ENCODE assay signal across 14 cellular contexts in genomic region chr3:183534249-183534648, GRCh38. TPM values are rescaled to one million over a fixed set of nuclear protein-coding genes. Genes with fewer than 3 reads are reported as not detected.
A peak's percentile ranks its signal among the peaks of the same experiment; 100 is the strongest.
DNase-seq lines count a peak whose midpoint lies in the region; ATAC-seq and TF ChIP-seq lines count a peak whose summit lies in the region.
"Had no signal": no experiment of that assay in that cellular context is flagged by ENCODE, and none has a peak within 500 bp of the region (broad histone marks: within the 10 kb centered on the region; RNA-seq: fewer than 3 reads in every experiment).

No MANE protein-coding gene starts in this region.

- H3K9me2 ChIP-seq in SU-DHL-6 (replicated peaks; ENCODE audit: insufficient read depth, low read length), result no peaks in the 10 kb centered on the region

- no peaks in the 10 kb centered on the region for H3K9me3 Mint-ChIP-seq in stimulated activated naive CD8-positive, alpha-beta T cell treated with anti-CD3 and anti-CD28 coated beads, Interleukin-15, amount 100 ng/mL, for 72 hours
- H3K9me3 Mint-ChIP-seq in stimulated activated memory B cell treated with anti-CD40 and anti-IgM and Interleukin-4, amounts not matched to agents 10 μg/mL and 1 μg/mL and 100 μg/mL, for 72 hours, result no peaks in the 10 kb centered on the region
- H3K9me3 Mint-ChIP-seq: activated naive CD4-positive, alpha-beta T cell treated with anti-CD3 and anti-CD28 coated beads for 36 hours had no signal

- TF ChIP-seq POLR2A in body of pancreas (IDR thresholded peaks at IDR 0.05), result no peak

- no peaks in the 10 kb centered on the region for H4K20me1 ChIP-seq in SU-DHL-6 (ENCODE audit: low read depth, low read length)

- H3K4me3 ChIP-seq in SU-DHL-6 (ENCODE audit: insufficient read depth, low read length, poor library complexity, severe bottlenecking) (no peak overlapping the region), fibroblast of pulmonary artery (replicated peaks; ENCODE audit: low read depth, low read length) (no peak overlapping the region), body of pancreas (no peak overlapping the region)
- H3K4me3 ChIP-seq: esophagus squamous epithelium, HAP-1 had no signal

- no peaks in the 10 kb centered on the region for H3K27me3 Mint-ChIP-seq in stimulated activated naive CD8-positive, alpha-beta T cell treated with anti-CD3 and anti-CD28 coated beads, Interleukin-15, amount 100 ng/mL, for 72 hours
- H3K27me3 Mint-ChIP-seq in stimulated activated memory B cell treated with anti-CD40 and anti-IgM and Interleukin-4, amounts not matched to agents 10 μg/mL and 1 μg/mL and 100 μg/mL, for 72 hours, result no peaks in the 10 kb centered on the region

- H2AFZ ChIP-seq in SU-DHL-6 (ENCODE audit: low read depth, low read length, severe bottlenecking), result no peak overlapping the region

- peak; percentile 18 for ATAC-seq in stimulated activated naive CD8-positive, alpha-beta T cell treated with anti-CD3 and anti-CD28 coated beads, Interleukin-15, amount 100 ng/mL, for 72 hours
- ATAC-seq in stimulated activated naive CD8-positive, alpha-beta T cell treated with anti-CD3 and anti-CD28 coated beads, Interleukin-15, Interleukin-2, amounts not matched to agents 100 U/mL and 50 U/mL, for 24 hours, result no peak
- no peak for ATAC-seq in stimulated activated memory B cell treated with anti-CD40 and anti-IgM and Interleukin-4, amounts not matched to agents 10 μg/mL and 1 μg/mL and 100 μg/mL, for 72 hours
- ATAC-seq in HG02588 (IDR thresholded peaks at IDR 0.05; ENCODE audit: unreplicated experiment) (no peak), HG03520 (IDR thresholded peaks at IDR 0.05; ENCODE audit: unreplicated experiment) (no peak), body of pancreas (no peak)
- ATAC-seq: Right ventricle myocardium inferior had no signal

- peak overlapping the region; percentile 20 for H3K4me2 ChIP-seq in SU-DHL-6 (ENCODE audit: low read depth, low read length, poor library complexity, severe bottlenecking)

- DNase-seq in stimulated activated naive CD8-positive, alpha-beta T cell treated with anti-CD3 and anti-CD28 coated beads, Interleukin-15, amount 100 ng/mL, for 72 hours, result no peak
- no peak for DNase-seq in stimulated activated naive CD8-positive, alpha-beta T cell treated with anti-CD3 and anti-CD28 coated beads, Interleukin-15, Interleukin-2, amounts not matched to agents 100 U/mL and 50 U/mL, for 24 hours
- peak; percentile 27 for DNase-seq in fibroblast of pulmonary artery (ENCODE audit: low read depth)
- DNase-seq in body of pancreas, result no peak
- DNase-seq: activated naive CD4-positive, alpha-beta T cell treated with anti-CD3 and anti-CD28 coated beads for 36 hours; DMS53; esophagus squamous epithelium; NCI-H1105 had no signal

- H3K27me3 ChIP-seq in SU-DHL-6 (ENCODE audit: low read length) (no peaks in the 10 kb centered on the region), body of pancreas (no peaks in the 10 kb centered on the region)

- peak overlapping the region; percentile 7; the same call in 1 of the 2 replicates for H3K9ac ChIP-seq in SU-DHL-6 (ENCODE audit: low read length)

- no peaks in the 10 kb centered on the region for H3K4me1 ChIP-seq in body of pancreas
- H3K4me1 ChIP-seq: esophagus squamous epithelium had no signal

- TF ChIP-seq CTCF in SU-DHL-6 (IDR thresholded peaks at IDR 0.05; ENCODE audit: insufficient read depth, low read length, poor library complexity, severe bottlenecking), result no peak
- TF ChIP-seq CTCF in fibroblast of pulmonary artery (IDR thresholded peaks at IDR 0.05; ENCODE audit: low read length, missing control alignments), result no peak
- TF ChIP-seq CTCF in body of pancreas (IDR thresholded peaks at IDR 0.05), result no peak

- H3K27ac ChIP-seq in SU-DHL-6 (ENCODE audit: low read depth, low read length) (peak overlapping the region; percentile 66), body of pancreas (no peak overlapping the region)
- H3K27ac ChIP-seq: esophagus squamous epithelium had no signal

- peaks cover 46% of the 10 kb centered on the region for H3F3A ChIP-seq in SU-DHL-6 (ENCODE audit: insufficient read depth)

- H3K27ac Mint-ChIP-seq in stimulated activated naive CD8-positive, alpha-beta T cell treated with anti-CD3 and anti-CD28 coated beads, Interleukin-15, amount 100 ng/mL, for 72 hours, result peak overlapping the region in 1 of 2 donors; percentile 34
- peak overlapping the region; percentile 91 for H3K27ac Mint-ChIP-seq in stimulated activated memory B cell treated with anti-CD40 and anti-IgM and Interleukin-4, amounts not matched to agents 10 μg/mL and 1 μg/mL and 100 μg/mL, for 72 hours

- H3K36me3 Mint-ChIP-seq in stimulated activated memory B cell treated with anti-CD40 and anti-IgM and Interleukin-4, amounts not matched to agents 10 μg/mL and 1 μg/mL and 100 μg/mL, for 72 hours, result peaks cover 42% of the 10 kb centered on the region

- H3K36me3 ChIP-seq in SU-DHL-6 (ENCODE audit: low read length) (peaks cover 9% of the 10 kb centered on the region), body of pancreas (replicated peaks in 1 of 2; ENCODE audit: insufficient read depth in 1 of 2, low read depth in 2 of 2) (no peaks in the 10 kb centered on the region)
- H3K36me3 ChIP-seq: esophagus squamous epithelium, HAP-1 had no signal

- H3K4me1 Mint-ChIP-seq in stimulated activated naive CD8-positive, alpha-beta T cell treated with anti-CD3 and anti-CD28 coated beads, Interleukin-15, amount 100 ng/mL, for 72 hours, result peaks cover 62% of the 10 kb centered on the region
- peaks cover 94% of the 10 kb centered on the region for H3K4me1 Mint-ChIP-seq in stimulated activated memory B cell treated with anti-CD40 and anti-IgM and Interleukin-4, amounts not matched to agents 10 μg/mL and 1 μg/mL and 100 μg/mL, for 72 hours

- 88 to 92% methylated on average over 4 of the region's 4 CpGs for WGBS in body of pancreas, 2 donors

- no peak overlapping the region for H3K4me3 Mint-ChIP-seq in stimulated activated naive CD8-positive, alpha-beta T cell treated with anti-CD3 and anti-CD28 coated beads, Interleukin-15, amount 100 ng/mL, for 72 hours
- no peak overlapping the region for H3K4me3 Mint-ChIP-seq in stimulated activated memory B cell treated with anti-CD40 and anti-IgM and Interleukin-4, amounts not matched to agents 10 μg/mL and 1 μg/mL and 100 μg/mL, for 72 hours
- H3K4me3 Mint-ChIP-seq: activated naive CD4-positive, alpha-beta T cell treated with anti-CD3 and anti-CD28 coated beads for 36 hours had no signal

- intact Hi-C loops in body of pancreas (cut with DNase I), result no loop called here

- H3K9me3 ChIP-seq in SU-DHL-6 (ENCODE audit: insufficient read depth, low read length) (no peaks in the 10 kb centered on the region), body of pancreas (no peaks in the 10 kb centered on the region)
- H3K9me3 ChIP-seq: esophagus squamous epithelium had no signal

- peaks cover 95% of the 10 kb centered on the region for H3K79me2 ChIP-seq in SU-DHL-6 (ENCODE audit: insufficient read depth, low read length)

RNA-seq across cellular contexts. Expression of gene KLHL6, which starts 21.3 kb away (rescaled TPM):
- total RNA-seq in body of pancreas, result 1 to 10 TPM; 1.6 TPM
